ENCODE assay signal across 19 cellular contexts in the genomic region with DNA sequence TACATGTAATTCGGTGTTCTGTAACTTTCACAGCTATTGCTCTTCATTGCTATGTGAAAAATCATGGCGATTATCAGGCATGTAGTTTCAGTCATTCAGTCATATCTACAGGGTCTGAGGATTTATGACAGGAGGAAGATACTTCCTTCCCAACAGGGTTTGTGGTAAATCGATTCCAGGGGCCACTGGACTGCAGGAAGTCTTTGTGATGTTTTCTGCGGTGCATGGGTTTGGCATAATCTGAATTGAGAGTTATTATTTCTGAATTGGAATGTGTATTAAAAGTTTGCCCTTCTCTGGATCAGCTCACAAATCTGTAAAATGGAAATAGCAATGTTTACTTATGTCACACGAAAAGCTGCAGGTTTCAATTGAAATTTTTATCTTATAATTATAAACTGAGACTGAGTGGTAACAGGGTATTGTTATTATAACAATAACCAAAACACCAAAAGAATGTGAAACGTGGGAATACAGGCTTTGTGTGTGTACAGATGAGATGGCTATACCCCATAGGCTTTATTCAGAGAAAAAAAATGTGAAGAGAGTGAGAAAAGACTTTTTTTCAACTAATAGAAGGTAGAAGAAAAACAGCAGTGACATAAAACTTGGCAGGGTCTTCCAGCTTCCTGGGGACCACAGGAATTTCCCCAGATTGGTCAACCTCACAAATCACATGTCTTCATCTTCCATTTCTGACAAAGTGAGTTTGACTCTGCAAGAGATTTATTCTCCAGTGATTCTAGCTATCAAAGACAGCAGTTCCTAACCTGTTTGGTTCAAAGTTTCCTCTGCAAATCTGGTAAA.
DNase-seq lines count a peak whose midpoint lies in the region; ATAC-seq and TF ChIP-seq lines count a peak whose summit lies in the region.
"Had no signal": no experiment of that assay in that cellular context is flagged by ENCODE, and none has a peak within 500 bp of the region (broad histone marks: within the 10 kb centered on the region; RNA-seq: fewer than 3 reads in every experiment).

No MANE protein-coding gene starts in this region.

- H3K14ac ChIP-seq in mesenchymal stem cell (ENCODE audit: low read length in 2 of 2): no peak overlapping the region

- H2BK5ac ChIP-seq in mesenchymal stem cell (ENCODE audit: low read depth, low read length, poor library complexity, severe bottlenecking): no peak overlapping the region

- H3K27me3 ChIP-seq in brain microvascular endothelial cell (replicated peaks): no peaks in the 10 kb centered on the region
- no peaks in the 10 kb centered on the region for H3K27me3 ChIP-seq in mesenchymal stem cell (ENCODE audit: control insufficient read depth in 1 of 2, insufficient read depth in 1 of 2, low read length in 2 of 2)
- H3K27me3 ChIP-seq in uterus: no peaks in the 10 kb centered on the region
- H3K27me3 ChIP-seq in Karpas-422 (ENCODE audit: low read length): no peaks in the 10 kb centered on the region
- H3K27me3 ChIP-seq: sigmoid colon had no signal

- H2AFZ ChIP-seq in mesenchymal stem cell (ENCODE audit: low read depth, low read length) (no peak overlapping the region), Karpas-422 (ENCODE audit: low read length) (no peak overlapping the region)

- H4K8ac ChIP-seq in mesenchymal stem cell (ENCODE audit: low read length): no peak overlapping the region

- H3K4me1 ChIP-seq in mesenchymal stem cell (ENCODE audit: control insufficient read depth, insufficient read depth, low read depth, low read length) (peaks cover 10% of the 10 kb centered on the region), uterus (peaks cover 26 to 43% of the 10 kb centered on the region in 2 donors), Karpas-422 (ENCODE audit: low read length) (no peaks in the 10 kb centered on the region)

- H4K20me1 ChIP-seq in Karpas-422 (ENCODE audit: insufficient read depth, low read depth, low read length): no peaks in the 10 kb centered on the region

- 73% methylated on average over 5 of the region's 6 CpGs for WGBS in mesenchymal stem cell

- no peak overlapping the region for H3K4ac ChIP-seq in mesenchymal stem cell (ENCODE audit: low read depth in 1 of 2, low read length in 2 of 2)

- TF ChIP-seq CTCF in NB4 (IDR thresholded peaks at IDR 0.05; ENCODE audit: low read depth, low read length): no peak
- TF ChIP-seq CTCF in brain microvascular endothelial cell (IDR thresholded peaks at IDR 0.05; ENCODE audit: low read depth, low read length, missing control alignments): no peak
- TF ChIP-seq CTCF in uterus (IDR thresholded peaks at IDR 0.05): no peak

- H4K91ac ChIP-seq in mesenchymal stem cell (ENCODE audit: low read length): no peak overlapping the region

- H3K9me3 ChIP-seq in mesenchymal stem cell (ENCODE audit: control insufficient read depth, low read length): no peaks in the 10 kb centered on the region
- no peaks in the 10 kb centered on the region for H3K9me3 ChIP-seq in uterus
- H3K9me3 ChIP-seq in Karpas-422 (ENCODE audit: low read length): no peaks in the 10 kb centered on the region
- H3K9me3 ChIP-seq: sigmoid colon, tibial nerve had no signal

- no peak overlapping the region for H3K9ac ChIP-seq in mesenchymal stem cell (ENCODE audit: low read length)
- H3K9ac ChIP-seq in Karpas-422 (ENCODE audit: low read length): no peak overlapping the region

- intact Hi-C loops in uterus (cut with DNase I; ENCODE audit: low total_unique reads): no loop called here

- H3K4me3 ChIP-seq in NB4 (ENCODE audit: low read depth, low read length) (no peak overlapping the region), brain microvascular endothelial cell (ENCODE audit: low read depth, low read length) (no peak overlapping the region), mesenchymal stem cell (ENCODE audit: insufficient read depth in 1 of 2, low read depth in 1 of 2, low read length in 2 of 2) (no peak overlapping the region), uterus (no peak overlapping the region), Karpas-422 (ENCODE audit: low read length) (no peak overlapping the region)
- H3K4me3 ChIP-seq: coronary artery, K562, sigmoid colon, tibial nerve had no signal

- H3K27ac ChIP-seq in brain microvascular endothelial cell (peak overlapping the region; percentile 90), mesenchymal stem cell (ENCODE audit: low read length, poor library complexity, severe bottlenecking) (peak overlapping the region; percentile 44), uterus (peak overlapping the region; percentile 97), Karpas-422 (ENCODE audit: low read length) (no peak overlapping the region)
- H3K27ac ChIP-seq: tibial nerve had no signal

- H3K9me2 ChIP-seq in Karpas-422 (replicated peaks; ENCODE audit: insufficient read depth, low read length): no peaks in the 10 kb centered on the region

- H3K18ac ChIP-seq in mesenchymal stem cell (ENCODE audit: low read depth in 1 of 2, low read length in 2 of 2): no peak overlapping the region

- DNase-seq in NB4 (ENCODE audit: low read depth): peak; percentile 13
- DNase-seq in brain microvascular endothelial cell: peak; percentile 92
- no peak for DNase-seq in mesenchymal stem cell
- no peak for DNase-seq in uterus
- DNase-seq in Karpas-422: no peak
- DNase-seq: activated CD4-positive, alpha-beta T cell treated with anti-CD3 and anti-CD28 coated beads, Interleukin-2, amount 50 U/mL, for 1 hour; activated naive CD4-positive, alpha-beta T cell; aorta; Calu3; NCI-H1092 treated with DMSO at 0.1 percent for 48 hours; NCI-H2081; sigmoid colon; stimulated activated naive B cell treated with anti-CD40 and anti-IgM and Interleukin-4, amounts not matched to agents 10 μg/mL and 1 μg/mL and 100 μg/mL, for 72 hours; T-cell had no signal

- no peak overlapping the region for H2AK5ac ChIP-seq in mesenchymal stem cell (ENCODE audit: low read length, severe bottlenecking)

- no peak overlapping the region for H2BK12ac ChIP-seq in mesenchymal stem cell (ENCODE audit: low read length in 2 of 2)

- H3K4me2 ChIP-seq in mesenchymal stem cell (ENCODE audit: low read length, poor library complexity, severe bottlenecking) (no peak overlapping the region), Karpas-422 (ENCODE audit: low read depth, low read length, poor library complexity, severe bottlenecking) (no peak overlapping the region)

- in situ Hi-C loops in brain microvascular endothelial cell (cut with HindIII; ENCODE audit: low pct_ligation_motif_present, low sequenced_read_pairs): no loop called here

- H3K36me3 ChIP-seq in brain microvascular endothelial cell (replicated peaks) (no peaks in the 10 kb centered on the region), mesenchymal stem cell (ENCODE audit: control insufficient read depth in 1 of 2, insufficient read depth in 2 of 2, low read depth in 1 of 2, low read length in 2 of 2) (no peaks in the 10 kb centered on the region), uterus (no peaks in the 10 kb centered on the region), Karpas-422 (ENCODE audit: insufficient read depth, low read length) (no peaks in the 10 kb centered on the region)
- H3K36me3 ChIP-seq: sigmoid colon, tibial nerve had no signal

- no peak overlapping the region for H2BK15ac ChIP-seq in mesenchymal stem cell (ENCODE audit: low read depth, poor library complexity, severe bottlenecking)

- no peak overlapping the region for H3K23ac ChIP-seq in mesenchymal stem cell (ENCODE audit: low read length in 2 of 2)

- ATAC-seq in HG02840 (IDR thresholded peaks at IDR 0.05; ENCODE audit: low FRiP score, unreplicated experiment) (no peak), GM21381 (IDR thresholded peaks at IDR 0.05; ENCODE audit: unreplicated experiment) (no peak)
- ATAC-seq: stimulated activated naive B cell treated with anti-CD40 and anti-IgM and Interleukin-4, amounts not matched to agents 10 μg/mL and 1 μg/mL and 100 μg/mL, for 72 hours; T-cell had no signal

- no peaks in the 10 kb centered on the region for H3K79me2 ChIP-seq in Karpas-422 (ENCODE audit: low read length)

- no peaks in the 10 kb centered on the region for H3K79me1 ChIP-seq in mesenchymal stem cell (replicated peaks; ENCODE audit: low read length, poor library complexity, severe bottlenecking)

- TF ChIP-seq POLR2A in NB4 (IDR thresholded peaks at IDR 0.05; ENCODE audit: extremely low read depth, insufficient read length): no peak
- no peak for TF ChIP-seq POLR2A in uterus (IDR thresholded peaks at IDR 0.05)

- no peak overlapping the region for H2BK120ac ChIP-seq in mesenchymal stem cell (ENCODE audit: low read depth, low read length)

Comparison
In these comparisons a context has a peak if more than half of its experiments do, and no peak if none do; other contexts are left out.
1. DNase-seq: peak in NB4 (single experiment) and brain microvascular endothelial cell (single experiment); none in mesenchymal stem cell (single experiment), uterus (0 of 2) and Karpas-422 (single experiment).